1 cellular context compared by ENCODE assay signal in genomic region chr12:53476769-53477209, GRCh38.
TF ChIP-seq lines count a peak whose summit lies in the region.

No MANE protein-coding gene starts in this region.

TF ChIP-seq in H1, 55 proteins besides CTCF, POLR2A, EP300 and RAD21:
- TF ChIP-seq POLR2AphosphoS5 (IDR thresholded peaks at IDR 0.05; ENCODE audit: low read depth, low read length) (0 out of 2 replicates have a peak, but pooled peaks have one; percentile 6), SIRT6 (IDR thresholded peaks at IDR 0.05; ENCODE audit: low read length) (no peak)
